ENCODE assay signal across 20 cellular contexts in genomic region chr1:201673912-201674311, GRCh38.
DNase-seq lines count a peak whose midpoint lies in the region; ATAC-seq and TF ChIP-seq lines count a peak whose summit lies in the region.
"Had no signal": no experiment of that assay in that cellular context is flagged by ENCODE, and none has a peak within 500 bp of the region (broad histone marks: within the 10 kb centered on the region; RNA-seq: fewer than 3 reads in every experiment).

No MANE protein-coding gene starts in this region.

- peak; percentile 38 for DNase-seq in NCI-H2029 (lab: John Stamatoyannopoulos, UW)
- no peak for DNase-seq in NCI-H2029 treated with DMSO at 0.1 percent for 48 hours (lab: John Stamatoyannopoulos, UW)
- DNase-seq in COR-L47 (lab: John Stamatoyannopoulos, UW): peak; percentile 21
- DNase-seq in body of pancreas: peak in 3 of 4 donors; percentile 48 to 70 (median 70)
- peak; percentile 27 for DNase-seq in neural progenitor cell (ENCODE audit: low spot score)
- no peak for DNase-seq in activated T-cell treated with anti-CD3 and anti-CD28 coated beads, Interleukin-2, amount 50 U/mL, for 1 hour
- no peak for DNase-seq in SJCRH30
- no peak for DNase-seq in activated CD8-positive, alpha-beta memory T cell treated with anti-CD3 and anti-CD28 coated beads for 24 hours
- DNase-seq: 8988T, AML-193, DMS79 treated with DMSO at 0.1 percent for 48 hours, H9, HFFc6, Kasumi-1, NCI-H1694 treated with DMSO at 0.1 percent for 48 hours, NCI-H446 treated with DMSO at 0.1 percent for 48 hours, NCI-H526 treated with DMSO at 0.1 percent for 48 hours had no signal

- H3K9me3 ChIP-seq in body of pancreas: no peaks in the 10 kb centered on the region
- no peaks in the 10 kb centered on the region for H3K9me3 ChIP-seq in neural progenitor cell (ENCODE audit: low read depth)
- H3K9me3 ChIP-seq in SJCRH30 (replicated peaks): no peaks in the 10 kb centered on the region

- ATAC-seq in body of pancreas: peak; percentile 31
- ATAC-seq: GM12878, Panc1 had no signal

- peaks cover 36% of the 10 kb centered on the region for H3F3A ChIP-seq in neural progenitor cell (ENCODE audit: low read depth)

- H3K4me3 Mint-ChIP-seq in neural progenitor cell: no peak overlapping the region
- H3K4me3 Mint-ChIP-seq: CD14-positive monocyte, H9, HFFc6 had no signal

- H3K4me3 ChIP-seq in body of pancreas (no peak overlapping the region), neural progenitor cell (no peak overlapping the region), SJCRH30 (no peak overlapping the region)
- H3K4me3 ChIP-seq: GM12878 had no signal

- H3K36me3 ChIP-seq in body of pancreas (replicated peaks in 1 of 2; ENCODE audit: insufficient read depth in 1 of 2, low read depth in 2 of 2) (no peaks in the 10 kb centered on the region), neural progenitor cell (no peaks in the 10 kb centered on the region), SJCRH30 (peaks cover 12% of the 10 kb centered on the region; the same call in 1 of the 2 replicates)

- TF ChIP-seq POLR2A in body of pancreas (IDR thresholded peaks at IDR 0.05): no peak

- H3K27ac ChIP-seq in body of pancreas: no peak overlapping the region
- no peak overlapping the region for H3K27ac ChIP-seq in neural progenitor cell
- H3K27ac ChIP-seq in SJCRH30: no peak overlapping the region

- H3K4me2 ChIP-seq in neural progenitor cell: no peak overlapping the region

- 79 to 93% methylated on average over 3 to 5 of the region's 5 CpGs for WGBS in body of pancreas, 2 donors

- H3K36me3 Mint-ChIP-seq in neural progenitor cell: no peaks in the 10 kb centered on the region
- H3K36me3 Mint-ChIP-seq: CD14-positive monocyte had no signal

- H3K4me1 Mint-ChIP-seq in neural progenitor cell: peaks cover 57% of the 10 kb centered on the region

- H3K27me3 ChIP-seq in body of pancreas (no peaks in the 10 kb centered on the region), neural progenitor cell (no peaks in the 10 kb centered on the region), SJCRH30 (no peaks in the 10 kb centered on the region)

- no peaks in the 10 kb centered on the region for H3K79me2 ChIP-seq in neural progenitor cell (ENCODE audit: low read depth)

- no peak overlapping the region for H2AFZ ChIP-seq in neural progenitor cell (replicated peaks)

- H3K4me1 ChIP-seq in body of pancreas (peaks cover 19% of the 10 kb centered on the region), neural progenitor cell (peaks cover 24% of the 10 kb centered on the region), SJCRH30 (peaks cover 31% of the 10 kb centered on the region)

- no peaks in the 10 kb centered on the region for H3K9me3 Mint-ChIP-seq in neural progenitor cell
- H3K9me3 Mint-ChIP-seq: CD14-positive monocyte, H9, HFFc6 had no signal

- intact Hi-C loops in body of pancreas (cut with DNase I): no loop called here

- TF ChIP-seq CTCF in body of pancreas (IDR thresholded peaks at IDR 0.05) (no peak), neural progenitor cell (IDR thresholded peaks at IDR 0.05) (no peak)

- H3K27me3 Mint-ChIP-seq in neural progenitor cell (ENCODE audit: insufficient read depth, low read depth): peaks cover 7% of the 10 kb centered on the region

- H4K20me1 ChIP-seq in neural progenitor cell (ENCODE audit: low read depth): no peaks in the 10 kb centered on the region

- no peak overlapping the region for H3K27ac Mint-ChIP-seq in neural progenitor cell
- H3K27ac Mint-ChIP-seq: H9 had no signal

- no peak overlapping the region for H3K9ac ChIP-seq in neural progenitor cell

Comparison
In these comparisons a context has a peak if more than half of its experiments do, and no peak if none do; other contexts are left out.
1. DNase-seq: peak in NCI-H2029 (single experiment), COR-L47 (single experiment), body of pancreas (3 of 4) and neural progenitor cell (single experiment); none in NCI-H2029 treated with DMSO at 0.1 percent for 48 hours (single experiment), activated T-cell treated with anti-CD3 and anti-CD28 coated beads, Interleukin-2, amount 50 U/mL, for 1 hour (single experiment), SJCRH30 (0 of 2) and activated CD8-positive, alpha-beta memory T cell treated with anti-CD3 and anti-CD28 coated beads for 24 hours (single experiment).